ENCODE assay signal across 10 cellular contexts in genomic region chr20:56171087-56172012, GRCh38.
DNase-seq lines count a peak whose midpoint lies in the region; ATAC-seq, FAIRE-seq and TF ChIP-seq lines count a peak whose summit lies in the region.
"Had no signal": no experiment of that assay in that cellular context is flagged by ENCODE, and none has a peak within 500 bp of the region (broad histone marks: within the 10 kb centered on the region; RNA-seq: fewer than 3 reads in every experiment).

No MANE protein-coding gene starts in this region.

- H3K18ac ChIP-seq in H1 (ENCODE audit: extremely low read depth, low read length), result no peak overlapping the region

- H3K23me2 ChIP-seq in H1 (ENCODE audit: low read depth, low read length), result no peaks in the 10 kb centered on the region

- CTCF ChIA-PET in H1 (lab: Charles Lee; ENCODE audit: partially characterized antibody), result no interaction called here

- no peak overlapping the region for H2AK5ac ChIP-seq in H1 (ENCODE audit: low read depth, low read length)

- no peak overlapping the region for H4K5ac ChIP-seq in H1 (ENCODE audit: insufficient read length, low read depth, low read length)

- H3K27ac ChIP-seq in OCI-LY1 (ENCODE audit: low read depth, low read length, poor library complexity, severe bottlenecking) (no peak overlapping the region), H1 (ENCODE audit: low read depth, low read length) (no peak overlapping the region), osteoblast (ENCODE audit: low read depth, low read length) (no peak overlapping the region), spleen (no peak overlapping the region)
- H3K27ac ChIP-seq: sigmoid colon had no signal

- no peak overlapping the region for H3K56ac ChIP-seq in H1 (replicated peaks; ENCODE audit: insufficient read length, low read depth, low read length)

- POLR2A ChIA-PET in H1 (lab: Charles Lee; ENCODE audit: partially characterized antibody), result no interaction called here

- no peak overlapping the region for H3K4me3 ChIP-seq in OCI-LY1 (ENCODE audit: low read depth, low read length, poor library complexity, severe bottlenecking)
- H3K4me3 ChIP-seq in H1 (ENCODE audit: extremely low read depth in 1 of 4, insufficient read depth in 2 of 4, low read depth in 3 of 4, low read length in 4 of 4), result no peak overlapping the region
- H3K4me3 ChIP-seq in osteoblast (ENCODE audit: insufficient read depth, low read length), result no peak overlapping the region
- no peak overlapping the region for H3K4me3 ChIP-seq in spleen
- H3K4me3 ChIP-seq: sigmoid colon had no signal

- H3K27me3 ChIP-seq in OCI-LY1 (ENCODE audit: insufficient read depth, low read length) (no peaks in the 10 kb centered on the region), H1 (replicated peaks in 1 of 4; ENCODE audit: control insufficient read depth in 3 of 4, extremely low read depth in 1 of 4, insufficient read depth in 3 of 4, low read length in 3 of 4) (no peaks in the 10 kb centered on the region), osteoblast (ENCODE audit: insufficient read depth, low read length) (no peaks in the 10 kb centered on the region), spleen (replicated peaks in 1 of 7) (peaks cover 0 to 24% (median 0%) of the 10 kb centered on the region in 7 donors)
- H3K27me3 ChIP-seq: sigmoid colon had no signal

- H3K4me1 ChIP-seq in OCI-LY1 (ENCODE audit: insufficient read depth, low read length, severe bottlenecking) (no peaks in the 10 kb centered on the region), H1 (replicated peaks in 1 of 4; ENCODE audit: control insufficient read depth in 3 of 4, insufficient read depth in 4 of 4, low read length in 3 of 4) (no peaks in the 10 kb centered on the region), osteoblast (ENCODE audit: insufficient read depth, low read length) (no peaks in the 10 kb centered on the region), spleen (no peaks in the 10 kb centered on the region)
- H3K4me1 ChIP-seq: sigmoid colon had no signal

- no peak overlapping the region for H2BK120ac ChIP-seq in H1 (replicated peaks; ENCODE audit: low read depth, low read length)

- TF ChIP-seq POLR2A in H1 (IDR thresholded peaks at IDR 0.05; ENCODE audit: control extremely low read depth in 1 of 2, low read depth in 2 of 2, low read length in 2 of 2), result no peak
- no peak for TF ChIP-seq POLR2A in spleen (IDR thresholded peaks at IDR 0.05)

- H3F3A ChIP-seq in OCI-LY1 (ENCODE audit: insufficient read depth, low read length), result no peaks in the 10 kb centered on the region

- no peak overlapping the region for H3K14ac ChIP-seq in H1 (ENCODE audit: insufficient read length)

- H3K79me1 ChIP-seq in H1 (ENCODE audit: low read depth, low read length), result no peaks in the 10 kb centered on the region

- FAIRE-seq in H1 (lab: Jason Lieb, UNC), result no peak

- DNase-seq in H4 (ENCODE audit: low spot score), result peak; percentile 44
- DNase-seq in H1 (ENCODE audit: low read depth in 1 of 2, low spot score in 2 of 2), result no peak
- peak; percentile 31 for DNase-seq in osteoblast (ENCODE audit: insufficient read length, low spot score, missing footprints)
- DNase-seq in GM19240 (ENCODE audit: insufficient read length, low spot score), result no peak
- DNase-seq in spleen, result no peak
- no peak for DNase-seq in NK-92 (lab: John Stamatoyannopoulos, UW; ENCODE audit: unreplicated experiment)
- DNase-seq: activated naive CD8-positive, alpha-beta T cell treated with anti-CD3 and anti-CD28 coated beads, Interleukin-2, amount 10 ng/mL, durations not matched to agents 7 days and 5 days; sigmoid colon had no signal

- no peak overlapping the region for H4K91ac ChIP-seq in H1 (replicated peaks; ENCODE audit: insufficient read length, low read length)

- no peak overlapping the region for H3K4ac ChIP-seq in H1 (replicated peaks; ENCODE audit: insufficient read length, low read depth, low read length)

- H3K9me3 ChIP-seq in OCI-LY1 (ENCODE audit: low read length) (no peaks in the 10 kb centered on the region), H1 (ENCODE audit: insufficient read depth in 2 of 2, low read depth in 1 of 2, low read length in 1 of 2) (peaks cover 55 to 75% of the 10 kb centered on the region in 2 experiments), osteoblast (ENCODE audit: low read depth, low read length) (peaks cover 3% of the 10 kb centered on the region), spleen (peaks cover 0 to 11% (median 6%) of the 10 kb centered on the region in 8 donors)
- H3K9me3 ChIP-seq: sigmoid colon had no signal

- TF ChIP-seq RAD21 in H1 (IDR thresholded peaks at IDR 0.05 in 1 of 2, conservative IDR thresholded peaks at IDR 0.05 in 1 of 2; ENCODE audit: low read depth in 2 of 2, low read length in 2 of 2), result peak; percentile 52 to 68

- no peak overlapping the region for H4K8ac ChIP-seq in H1 (ENCODE audit: extremely low read depth, insufficient read depth, low read length)

- H2AFZ ChIP-seq in OCI-LY1 (ENCODE audit: low read length) (no peak overlapping the region), H1 (ENCODE audit: low read length) (no peak overlapping the region), osteoblast (ENCODE audit: low read length) (no peak overlapping the region)

- WGBS in H1 (ENCODE audit: extremely low coverage in 1 of 2, insufficient coverage in 1 of 2, insufficient read length in 1 of 2, insufficient replicate concordance in 2 of 2, low coverage in 1 of 2, low lambda C conversion rate in 2 of 2, missing lambda C conversion rate in 1 of 2), 2 experiments, result 80% methylated on average over 6 of the region's 6 CpGs; no CpG with 5 or more reads in 1 of the 2 experiments
- 57 to 71% (median 65%) methylated on average over 6 of the region's 6 CpGs for WGBS in spleen, 5 donors

- intact Hi-C loops in spleen (cut with DNase I; ENCODE audit: low total_unique reads), result no loop called here

- H4K20me1 ChIP-seq in OCI-LY1 (ENCODE audit: insufficient read depth, low read length) (no peaks in the 10 kb centered on the region), H1 (replicated peaks in 1 of 2; ENCODE audit: control insufficient read depth in 1 of 2, insufficient read depth in 2 of 2, low read length in 2 of 2) (no peaks in the 10 kb centered on the region), osteoblast (ENCODE audit: insufficient read depth, low read length) (no peaks in the 10 kb centered on the region)

- H2BK12ac ChIP-seq in H1 (ENCODE audit: low read depth, low read length), result no peak overlapping the region

- ATAC-seq in HG03520 (IDR thresholded peaks at IDR 0.05; ENCODE audit: unreplicated experiment), result no peak

- no peaks in the 10 kb centered on the region for H3K79me2 ChIP-seq in OCI-LY1 (ENCODE audit: insufficient read depth, low read length)
- no peaks in the 10 kb centered on the region for H3K79me2 ChIP-seq in H1 (ENCODE audit: control insufficient read depth in 1 of 2, insufficient read depth in 2 of 2, low read length in 2 of 2)
- no peaks in the 10 kb centered on the region for H3K79me2 ChIP-seq in osteoblast (ENCODE audit: insufficient read depth, low read length)

- H3K9ac ChIP-seq in OCI-LY1 (ENCODE audit: low read length) (no peak overlapping the region), H1 (replicated peaks in 1 of 4; ENCODE audit: extremely low read depth in 1 of 4, low read depth in 3 of 4, low read length in 3 of 4) (no peak overlapping the region)

- no peak overlapping the region for H2BK5ac ChIP-seq in H1 (ENCODE audit: low read depth, low read length)

- no peak overlapping the region for H2BK15ac ChIP-seq in H1 (ENCODE audit: low read length)

- H3K9me2 ChIP-seq in OCI-LY1 (ENCODE audit: low read depth, low read length), result no peaks in the 10 kb centered on the region

- H3K36me3 ChIP-seq in OCI-LY1 (ENCODE audit: insufficient read depth, low read length) (no peaks in the 10 kb centered on the region), H1 (ENCODE audit: control insufficient read depth in 2 of 4, insufficient read depth in 4 of 4, low read length in 3 of 4) (no peaks in the 10 kb centered on the region), osteoblast (ENCODE audit: insufficient read depth, low read length) (no peaks in the 10 kb centered on the region), spleen (no peaks in the 10 kb centered on the region)
- H3K36me3 ChIP-seq: sigmoid colon had no signal

- no peak overlapping the region for H3K4me2 ChIP-seq in OCI-LY1 (ENCODE audit: low read length)
- no peak overlapping the region for H3K4me2 ChIP-seq in H1 (ENCODE audit: insufficient read depth in 1 of 2, low read depth in 2 of 2, low read length in 2 of 2)
- no peak overlapping the region for H3K4me2 ChIP-seq in osteoblast (ENCODE audit: insufficient read depth, low read length)

- no peak overlapping the region for H3K23ac ChIP-seq in H1 (ENCODE audit: insufficient read length)

- no peak overlapping the region for H2BK20ac ChIP-seq in H1 (ENCODE audit: low read length)

- TF ChIP-seq CTCF in OCI-LY1 (IDR thresholded peaks at IDR 0.05; ENCODE audit: low read length), result peak; percentile 37; the same call in 1 of the 2 replicates
- peak; percentile 31 to 55 (median 45) for TF ChIP-seq CTCF in H1 (IDR thresholded peaks at IDR 0.05; ENCODE audit: control extremely low read depth in 1 of 3, insufficient read depth in 1 of 3, low read depth in 1 of 3, low read length in 3 of 3)
- TF ChIP-seq CTCF in osteoblast (IDR thresholded peaks at IDR 0.05; ENCODE audit: extremely low read depth, low read depth, low read length), result peak; percentile 20
- TF ChIP-seq CTCF in spleen (IDR thresholded peaks at IDR 0.05 in 8 of 11, conservative IDR thresholded peaks at IDR 0.05 in 3 of 11), result peak in 5 of 11 experiments; percentile 11 to 39 (median 15)

- TF ChIP-seq EP300 in H1 (IDR thresholded peaks at IDR 0.05; ENCODE audit: borderline replicate concordance in 1 of 2, low read depth in 2 of 2, low read length in 2 of 2), result no peak

TF ChIP-seq in H1, 55 proteins besides CTCF, POLR2A, EP300 and RAD21 (continues in another document):
- TF ChIP-seq CHD1 (IDR thresholded peaks at IDR 0.05; ENCODE audit: low read depth, low read length) (no peak), YY1 (IDR thresholded peaks at IDR 0.05; ENCODE audit: low read depth, low read length) (no peak), KDM5A (IDR thresholded peaks at IDR 0.05; ENCODE audit: low read length) (no peak), SIRT6 (IDR thresholded peaks at IDR 0.05; ENCODE audit: low read length) (no peak), JUN (IDR thresholded peaks at IDR 0.05; ENCODE audit: low read depth, low read length) (no peak), CBX8 (IDR thresholded peaks at IDR 0.05; ENCODE audit: borderline replicate concordance, low read depth, low read length) (no peak), NANOG (IDR thresholded peaks at IDR 0.05; ENCODE audit: insufficient read depth, low read depth, low read length, poor library complexity, severe bottlenecking) (no peak), HDAC6 (IDR thresholded peaks at IDR 0.05; ENCODE audit: low read depth, low read length) (no peak), POLR2AphosphoS5 (IDR thresholded peaks at IDR 0.05; ENCODE audit: low read depth, low read length) (no peak), NRF1 (IDR thresholded peaks at IDR 0.05; ENCODE audit: low read depth, low read length) (no peak), SUZ12 (IDR thresholded peaks at IDR 0.05; ENCODE audit: low read length) (no peak), SP2 (IDR thresholded peaks at IDR 0.05; ENCODE audit: low read length) (no peak), SP1 (IDR thresholded peaks at IDR 0.05; ENCODE audit: low read depth, low read length) (no peak), GTF2F1 (IDR thresholded peaks at IDR 0.05; ENCODE audit: borderline replicate concordance, low read depth, low read length) (no peak)

Comparison
In these comparisons a context has a peak if more than half of its experiments do, and no peak if none do; other contexts are left out.
1. DNase-seq: peak in H4 (single experiment) and osteoblast (single experiment); none in H1 (0 of 2), GM19240 (single experiment), spleen (single experiment) and NK-92 (single experiment).